17 cellular contexts compared by ENCODE assay signal in genomic region chr4:8893227-8893623, GRCh38. TPM values are rescaled to one million over a fixed set of nuclear protein-coding genes. Genes with fewer than 3 reads are reported as not detected.
DNase-seq lines count a peak whose midpoint lies in the region; ATAC-seq and TF ChIP-seq lines count a peak whose summit lies in the region.
"Had no signal": no experiment of that assay in that cellular context is flagged by ENCODE, and none has a peak within 500 bp of the region (broad histone marks: within the 10 kb centered on the region; RNA-seq: fewer than 3 reads in every experiment).

No MANE protein-coding gene starts in this region.

- no peak for DNase-seq in WERI-Rb-1
- DNase-seq in trophoblast cell, result no peak
- DNase-seq in amygdala (lab: John Stamatoyannopoulos, UW), result no peak
- DNase-seq in upper lobe of left lung, result no peak
- DNase-seq: DMS153, EL, NCI-H146, NCI-H2107, PC-9 had no signal

- no peaks in the 10 kb centered on the region for H3K79me2 ChIP-seq in trophoblast cell (ENCODE audit: control insufficient read depth, insufficient read depth, low read length, poor library complexity)

- no peak for ATAC-seq in HG02970 (IDR thresholded peaks at IDR 0.05; ENCODE audit: low FRiP score, unreplicated experiment)
- no peak for ATAC-seq in HG02678 (IDR thresholded peaks at IDR 0.05; ENCODE audit: unreplicated experiment)
- no peak for ATAC-seq in upper lobe of left lung (ENCODE audit: low FRiP score in 2 of 2)

- WGBS in trophoblast cell (ENCODE audit: extremely low coverage, insufficient coverage, insufficient read length), result no CpG with 5 or more reads among the region's 41 CpGs
- WGBS in upper lobe of left lung, 2 donors, result 3% methylated on average over 36 of the region's 41 CpGs; no CpG with 5 or more reads in 1 of the 2 donors

- peaks cover 8 to 22% (median 15%) of the 10 kb centered on the region in 10 experiments; a peak in 16 of 20 replicates for H3K4me1 ChIP-seq in BLaER1 treated with 17β-estradiol and CSF1 and Interleukin-3, amounts not matched to agents 10 nM and 100 nM
- H3K4me1 ChIP-seq in iPS-18a (ENCODE audit: control insufficient read depth, low read depth, low read length) (peaks cover 3% of the 10 kb centered on the region), trophoblast cell (ENCODE audit: control insufficient read depth in 1 of 2, insufficient read depth in 2 of 2, low read length in 2 of 2) (peaks cover 0 to 3% of the 10 kb centered on the region in 2 experiments), upper lobe of left lung (peaks cover 0 to 30% (median 0%) of the 10 kb centered on the region in 4 donors)
- H3K4me1 ChIP-seq: HAP-1 had no signal

- H4K8ac ChIP-seq in trophoblast cell (ENCODE audit: low read depth, low read length), result no peak overlapping the region

- H3K14ac ChIP-seq in trophoblast cell (ENCODE audit: low read length), result no peak overlapping the region

- peaks cover 96 to 100% (median 100%) of the 10 kb centered on the region in 11 experiments for H3K27me3 ChIP-seq in BLaER1 treated with 17β-estradiol and CSF1 and Interleukin-3, amounts not matched to agents 10 nM and 100 nM
- H3K27me3 ChIP-seq in WERI-Rb-1 (ENCODE audit: insufficient read depth, low read depth, severe bottlenecking) (no peaks in the 10 kb centered on the region), iPS-18a (ENCODE audit: control insufficient read depth, insufficient read depth, low read length) (peaks cover 100% of the 10 kb centered on the region), trophoblast cell (ENCODE audit: insufficient read depth, low read length) (peaks cover 70% of the 10 kb centered on the region), upper lobe of left lung (peaks cover 0 to 50% (median 23%) of the 10 kb centered on the region in 4 donors)

- no peak overlapping the region for H2BK120ac ChIP-seq in trophoblast cell (ENCODE audit: insufficient read depth, low read length, poor library complexity)

- peak overlapping the region; percentile 37 to 57 (median 48) for H3K4me3 ChIP-seq in BLaER1 treated with 17β-estradiol and CSF1 and Interleukin-3, amounts not matched to agents 10 nM and 100 nM
- H3K4me3 ChIP-seq in WERI-Rb-1 (ENCODE audit: low read depth, low read length), result peak overlapping the region; percentile 35
- H3K4me3 ChIP-seq in iPS-18a (ENCODE audit: low read length), result peak overlapping the region; percentile 51
- no peak overlapping the region for H3K4me3 ChIP-seq in trophoblast cell (ENCODE audit: low read depth, low read length)
- no peak overlapping the region for H3K4me3 ChIP-seq in upper lobe of left lung
- H3K4me3 ChIP-seq: HAP-1, PC-9 had no signal

- no peaks in the 10 kb centered on the region for H3K79me1 ChIP-seq in trophoblast cell (ENCODE audit: low read length)

- no peak overlapping the region for H3K23ac ChIP-seq in trophoblast cell (ENCODE audit: low read length)

- no peak overlapping the region for H4K12ac ChIP-seq in trophoblast cell (ENCODE audit: low read depth, low read length)

- no peak for TF ChIP-seq EP300 in upper lobe of left lung (IDR thresholded peaks at IDR 0.05)

- H2BK5ac ChIP-seq in trophoblast cell (ENCODE audit: low read depth, low read length, poor library complexity), result no peak overlapping the region

- H2BK12ac ChIP-seq in trophoblast cell (ENCODE audit: low read length), result no peak overlapping the region

- no peak for TF ChIP-seq CTCF in WERI-Rb-1 (IDR thresholded peaks at IDR 0.05; ENCODE audit: low read depth, low read length)
- TF ChIP-seq CTCF in upper lobe of left lung (IDR thresholded peaks at IDR 0.05), result no peak

- no peak overlapping the region for H3K18ac ChIP-seq in trophoblast cell (ENCODE audit: low read length)

- no peak for TF ChIP-seq POLR2A in upper lobe of left lung (IDR thresholded peaks at IDR 0.05)

- H3K4me2 ChIP-seq in BLaER1 treated with 17β-estradiol and CSF1 and Interleukin-3, amounts not matched to agents 10 nM and 100 nM, result peak overlapping the region; percentile 54 to 88 (median 77)
- peak overlapping the region; percentile 46 for H3K4me2 ChIP-seq in trophoblast cell (ENCODE audit: low read length)
- H3K4me2 ChIP-seq: PC-9 had no signal

- peak overlapping the region in 3 of 11 experiments; percentile 11 to 37 (median 15); a peak in 4 of 22 replicates for H3K9ac ChIP-seq in BLaER1 treated with 17β-estradiol and CSF1 and Interleukin-3, amounts not matched to agents 10 nM and 100 nM
- H3K9ac ChIP-seq in iPS-18a (ENCODE audit: low read length) (no peak overlapping the region), trophoblast cell (ENCODE audit: low read length) (no peak overlapping the region)

- H3K4ac ChIP-seq in trophoblast cell (ENCODE audit: low read depth, low read length), result no peak overlapping the region

- H2AK5ac ChIP-seq in trophoblast cell (ENCODE audit: low read length), result no peak overlapping the region

- no peaks in the 10 kb centered on the region for H3K36me3 ChIP-seq in BLaER1 treated with 17β-estradiol and CSF1 and Interleukin-3, amounts not matched to agents 10 nM and 100 nM
- H3K36me3 ChIP-seq in WERI-Rb-1, result no peaks in the 10 kb centered on the region
- no peaks in the 10 kb centered on the region for H3K36me3 ChIP-seq in iPS-18a (ENCODE audit: control insufficient read depth, low read depth, low read length)
- H3K36me3 ChIP-seq in trophoblast cell (ENCODE audit: control insufficient read depth in 1 of 2, insufficient read depth in 2 of 2, low read length in 2 of 2), result no peaks in the 10 kb centered on the region
- no peaks in the 10 kb centered on the region for H3K36me3 ChIP-seq in upper lobe of left lung
- H3K36me3 ChIP-seq: HAP-1 had no signal

- H3K27ac ChIP-seq in BLaER1 treated with 17β-estradiol and CSF1 and Interleukin-3, amounts not matched to agents 10 nM and 100 nM, result no peak overlapping the region; a peak in 1 of 22 replicates
- H3K27ac ChIP-seq in WERI-Rb-1 (peak overlapping the region; percentile 85), iPS-18a (ENCODE audit: low read length) (no peak overlapping the region), trophoblast cell (ENCODE audit: low read depth, low read length) (no peak overlapping the region), upper lobe of left lung (no peak overlapping the region)
- H3K27ac ChIP-seq: C4-2B, PC-9 had no signal

- H3K9me3 ChIP-seq in BLaER1 treated with 17β-estradiol and CSF1 and Interleukin-3, amounts not matched to agents 10 nM and 100 nM (replicated peaks in 1 of 11), result peaks cover 0 to 6% (median 0%) of the 10 kb centered on the region in 11 experiments; a peak in 2 of 22 replicates
- no peaks in the 10 kb centered on the region for H3K9me3 ChIP-seq in WERI-Rb-1 (ENCODE audit: severe bottlenecking)
- no peaks in the 10 kb centered on the region for H3K9me3 ChIP-seq in iPS-18a (ENCODE audit: control insufficient read depth, low read depth, low read length)
- H3K9me3 ChIP-seq in trophoblast cell (ENCODE audit: insufficient read depth, low read depth, low read length), result peaks cover 4% of the 10 kb centered on the region
- no peaks in the 10 kb centered on the region for H3K9me3 ChIP-seq in upper lobe of left lung
- H3K9me3 ChIP-seq: HAP-1 had no signal

- H4K20me1 ChIP-seq in BLaER1 treated with 17β-estradiol and CSF1 and Interleukin-3, amounts not matched to agents 10 nM and 100 nM, result peaks cover 0 to 81% (median 49%) of the 10 kb centered on the region in 11 experiments; a peak in 16 of 22 replicates

- no peak overlapping the region for H4K91ac ChIP-seq in trophoblast cell (ENCODE audit: low read depth, low read length)

- H2AFZ ChIP-seq in trophoblast cell (ENCODE audit: insufficient read depth, low read length, poor library complexity), result no peak overlapping the region
- H2AFZ ChIP-seq: PC-9 had no signal

RNA-seq across cellular contexts. Expression of gene HMX1, which starts 21.6 kb away (rescaled TPM):
- polyA plus RNA-seq in trophoblast cell (2013), result 0.72 and 0.77 TPM in 2 replicates
- total RNA-seq in upper lobe of left lung, result not detected
- total RNA-seq: A172, HT-29, PC-9 had no signal

Comparison
In these comparisons a context has a peak if more than half of its experiments do, and no peak if none do; other contexts are left out.
1. H3K4me3 ChIP-seq: peak in BLaER1 treated with 17β-estradiol and CSF1 and Interleukin-3, amounts not matched to agents 10 nM and 100 nM (10 of 10), WERI-Rb-1 (single experiment) and iPS-18a (single experiment); none in trophoblast cell (single experiment) and upper lobe of left lung (0 of 4).